In the genomic region with DNA sequence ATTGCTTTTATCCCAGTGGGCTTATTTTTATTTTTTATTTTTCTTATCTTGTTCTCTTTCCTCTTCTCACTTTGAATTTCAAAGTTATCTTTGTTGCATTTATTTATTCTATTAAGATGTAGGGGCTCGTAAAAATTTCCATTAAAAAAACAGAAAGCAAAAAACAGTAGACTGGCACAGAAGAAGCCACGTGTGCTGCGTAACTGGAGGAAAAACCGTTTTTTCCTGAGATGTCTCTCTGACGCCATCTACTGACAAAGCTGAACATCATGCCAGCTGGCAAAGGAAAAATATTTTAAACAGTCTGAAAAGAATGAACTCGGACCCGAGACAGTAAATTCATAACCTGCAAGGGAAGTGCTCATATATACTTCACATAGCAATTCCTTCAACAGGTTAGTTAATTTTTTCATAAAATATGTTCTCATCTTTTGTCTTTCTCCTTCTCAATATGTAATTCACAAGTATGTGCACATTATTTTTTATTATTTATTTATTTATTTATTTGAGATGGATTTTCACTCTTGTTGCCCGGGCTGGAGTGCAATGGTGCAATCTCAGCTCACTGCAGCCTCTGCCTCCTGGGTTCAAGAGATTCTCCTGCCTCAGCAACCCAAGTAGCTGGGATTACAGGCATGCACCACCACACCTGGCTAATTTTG, we compare ENCODE assay signal across 8 cellular contexts. TPM values are rescaled to one million over a fixed set of nuclear protein-coding genes. Genes with fewer than 3 reads are reported as not detected.
DNase-seq lines count a peak whose midpoint lies in the region; ATAC-seq and TF ChIP-seq lines count a peak whose summit lies in the region.

No MANE protein-coding gene starts in this region.

- ATAC-seq in GM18519 (IDR thresholded peaks at IDR 0.05; ENCODE audit: low FRiP score, unreplicated experiment) (peak; percentile 65), HG02981 (IDR thresholded peaks at IDR 0.05; ENCODE audit: unreplicated experiment) (peak; percentile 57)

- peak; percentile 67 for DNase-seq in NCI-H2029 (lab: John Stamatoyannopoulos, UW)
- DNase-seq in T-helper 1 cell: peak in 3 of 5 donors; percentile 12 to 66 (median 15)
- DNase-seq in dermis microvascular lymphatic vessel endothelial cell (ENCODE audit: low read depth in 2 of 2): peak; percentile 72 to 83
- DNase-seq in medulla oblongata (ENCODE audit: extremely low spot score): peak; percentile 76
- no peak for DNase-seq in HPDE6-E6E7 (ENCODE audit: extremely low spot score)

- H3K27ac ChIP-seq in C4-2B: no peak overlapping the region

- TF ChIP-seq CTCF in C4-2B (conservative IDR thresholded peaks at IDR 0.05): peak; percentile 97

RNA-seq across cellular contexts. Expression of a gene that starts 10.5 kb away (rescaled TPM):
- 59.2 and 66.9 TPM in 2 replicates for total RNA-seq in dermis microvascular lymphatic vessel endothelial cell

RNA-seq across cellular contexts. Expression of a gene that starts 59.1 kb away (rescaled TPM):
- total RNA-seq in dermis microvascular lymphatic vessel endothelial cell: 1.7 and 3.4 TPM in 2 replicates
